Comparison of ENCODE assay signal across 24 cellular contexts in genomic region chr1:98681812-98682211, GRCh38.
"Had no signal": no experiment of that assay in that cellular context is flagged by ENCODE, and none has a peak within 500 bp of the region (broad histone marks: within the 10 kb centered on the region; RNA-seq: fewer than 3 reads in every experiment).

No MANE protein-coding gene starts in this region.

- DNase-seq: stimulated activated CD4-positive, alpha-beta T cell treated with anti-CD3 and anti-CD28 coated beads, Interleukin-2, amount 100 ng/mL, for 48 hours; stimulated activated CD4-positive, alpha-beta T cell treated with anti-CD3 and anti-CD28 coated beads, Interleukin-4, amount 100 ng/mL, for 1 hour; stimulated activated CD4-positive, alpha-beta T cell treated with anti-CD3 and anti-CD28 coated beads, Interleukin-4, amount 100 ng/mL, for 24 hours; stimulated activated CD4-positive, alpha-beta T cell treated with anti-CD3 and anti-CD28 coated beads, Interleukin-4, amount 100 ng/mL, for 4 hours; stimulated activated CD8-positive, alpha-beta memory T cell treated with anti-CD3 and anti-CD28 coated beads, Interleukin-4, amount 100 ng/mL, for 48 hours; stimulated activated naive B cell treated with anti-CD40 and anti-IgM and Interleukin-4, amounts not matched to agents 10 μg/mL and 1 μg/mL and 100 μg/mL, for 72 hours; stimulated activated naive CD4-positive, alpha-beta T cell; stimulated activated naive CD4-positive, alpha-beta T cell treated with Interleukin-2 at 50 U/mL for 16 hours; stimulated activated naive CD8-positive, alpha-beta T cell treated with anti-CD3 and anti-CD28 coated beads, Interleukin-15, amount 100 ng/mL, for 72 hours; stimulated activated naive CD8-positive, alpha-beta T cell treated with anti-CD3 and anti-CD28 coated beads, Interleukin-15, Interleukin-2, amounts not matched to agents 100 U/mL and 50 U/mL, for 24 hours; stomach; substantia nigra; testis; thyroid gland; tibial artery; transverse colon; trophoblast cell; upper lobe of left lung; upper lobe of right lung; uterus had no signal

- H3K36me3 ChIP-seq: thoracic aorta, uterus had no signal

- H3K9me3 ChIP-seq: stomach, suprapubic skin, testis, thoracic aorta, thyroid gland, tibial artery, tibial nerve, transverse colon, upper lobe of left lung, upper lobe of right lung, uterus, vagina had no signal

- H3K4me1 ChIP-seq: suprapubic skin, thyroid gland, tibial nerve, transverse colon, upper lobe of left lung, upper lobe of right lung, uterus had no signal

- H3K4me3 ChIP-seq: stomach, suprapubic skin, testis, thoracic aorta, thyroid gland, tibial artery, tibial nerve, transverse colon, upper lobe of left lung, upper lobe of right lung, uterus, vagina had no signal

- H3K27ac ChIP-seq: stomach, suprapubic skin, testis, thoracic aorta, thyroid gland, tibial artery, tibial nerve, transverse colon, upper lobe of left lung, upper lobe of right lung, uterus, vagina had no signal
